In the genomic region with DNA sequence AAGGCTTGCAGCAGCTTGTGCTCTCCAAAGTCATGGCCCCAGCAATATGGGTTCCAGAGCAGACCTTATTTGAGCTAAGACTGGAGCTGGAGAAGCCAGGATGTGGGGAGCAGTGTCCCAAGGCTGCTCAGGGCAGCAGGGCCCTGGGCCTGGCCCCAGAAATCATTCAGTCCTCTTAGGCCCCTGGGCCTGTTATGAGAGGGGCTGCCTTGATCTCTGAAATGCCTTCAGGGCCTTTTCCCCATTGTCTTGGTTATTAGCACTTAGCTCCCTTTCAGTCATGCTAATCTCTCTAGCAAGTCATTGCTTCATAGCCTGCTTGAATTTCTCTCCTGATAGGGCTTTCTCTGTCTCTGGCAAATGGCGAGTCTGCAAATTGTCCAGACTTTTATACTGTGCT, we compare ENCODE assay signal across 38 cellular contexts. TPM values are rescaled to one million over a fixed set of nuclear protein-coding genes. Genes with fewer than 3 reads are reported as not detected.
"Had no signal": no experiment of that assay in that cellular context is flagged by ENCODE, and none has a peak within 500 bp of the region (broad histone marks: within the 10 kb centered on the region; RNA-seq: fewer than 3 reads in every experiment).

No MANE protein-coding gene starts in this region.

- H3K36me3 ChIP-seq: adrenal gland, ascending aorta, breast epithelium, cardiac muscle cell, colonic mucosa, WERI-Rb-1 had no signal

- H3K4me3 Mint-ChIP-seq: activated B cell treated with CpG ODN at 0.5 μM for 24 hours; activated CD4-positive, alpha-beta memory T cell treated with anti-CD3 and anti-CD28 coated beads for 36 hours; activated CD4-positive, alpha-beta T cell treated with anti-CD3 and anti-CD28 coated beads, Interleukin-2, amount 10 ng/mL, durations not matched to agents 24 days and 14 days; activated CD8-positive, alpha-beta memory T cell treated with anti-CD3 and anti-CD28 coated beads, Interleukin-2, amount 10 ng/mL, durations not matched to agents 7 days and 5 days; activated CD8-positive, alpha-beta T cell treated with anti-CD3 and anti-CD28 coated beads, Interleukin-2, amount 10 ng/mL, durations not matched to agents 7 days and 5 days; activated naive CD4-positive, alpha-beta T cell treated with anti-CD3 and anti-CD28 coated beads for 36 hours; activated naive CD4-positive, alpha-beta T cell treated with anti-CD3 and anti-CD28 coated beads, Interleukin-2, amount 50 U/mL, for 24 hours; activated naive CD8-positive, alpha-beta T cell treated with anti-CD3 and anti-CD28 coated beads for 36 hours; activated naive CD8-positive, alpha-beta T cell treated with anti-CD3 and anti-CD28 coated beads, Interleukin-2, amount 50 U/mL, for 24 hours; activated T-helper 1 cell treated with anti-CD3 and anti-CD28 coated beads, Interleukin-12 subunit alpha, Interleukin-12 subunit beta, Interleukin-2, Interleukin-4 antibody, amounts not matched to agents 30 ng/mL and 10 ng/mL and 1 ng/mL, durations not matched to agents 14 hours and 24 hours and 36 hours; brain; T-helper 17 cell; T-helper 2 cell treated with Interferon-gamma antibody and Interleukin-4, amounts not matched to agents 5 μg/mL and 100 μg/mL, for 36 hours had no signal

- H3K27ac Mint-ChIP-seq: activated B cell treated with CpG ODN at 0.5 μM for 24 hours; activated CD4-positive, alpha-beta memory T cell treated with anti-CD3 and anti-CD28 coated beads for 36 hours; activated CD4-positive, alpha-beta T cell treated with anti-CD3 and anti-CD28 coated beads, Interleukin-2, amount 10 ng/mL, durations not matched to agents 24 days and 14 days; activated CD8-positive, alpha-beta memory T cell treated with anti-CD3 and anti-CD28 coated beads, Interleukin-2, amount 10 ng/mL, durations not matched to agents 7 days and 5 days; activated CD8-positive, alpha-beta T cell treated with anti-CD3 and anti-CD28 coated beads, Interleukin-2, amount 10 ng/mL, durations not matched to agents 7 days and 5 days; activated naive CD4-positive, alpha-beta T cell treated with anti-CD3 and anti-CD28 coated beads for 36 hours; activated naive CD4-positive, alpha-beta T cell treated with anti-CD3 and anti-CD28 coated beads, Interleukin-2, amount 50 U/mL, for 24 hours; activated naive CD8-positive, alpha-beta T cell treated with anti-CD3 and anti-CD28 coated beads for 36 hours; activated naive CD8-positive, alpha-beta T cell treated with anti-CD3 and anti-CD28 coated beads, Interleukin-2, amount 50 U/mL, for 24 hours; activated T-helper 1 cell treated with anti-CD3 and anti-CD28 coated beads, Interleukin-12 subunit alpha, Interleukin-12 subunit beta, Interleukin-2, Interleukin-4 antibody, amounts not matched to agents 30 ng/mL and 10 ng/mL and 1 ng/mL, durations not matched to agents 14 hours and 24 hours and 36 hours; activated T-helper 2 cell treated with anti-CD3 and anti-CD28 coated beads, Interferon-gamma antibody, Interleukin-2, Interleukin-4, amounts not matched to agents 10 μg/mL and 5 μg/mL and 100 μg/mL, durations not matched to agents 14 hours and 24 hours and 36 hours; brain; T-helper 17 cell; T-helper 2 cell treated with Interferon-gamma antibody and Interleukin-4, amounts not matched to agents 5 μg/mL and 100 μg/mL, for 36 hours had no signal

- H3K4me1 ChIP-seq: ascending aorta, breast epithelium, colonic mucosa had no signal

- FAIRE-seq: endometrium, endothelial cell of umbilical vein, frontal cortex had no signal

- H3K27ac ChIP-seq: adrenal gland, ascending aorta, breast epithelium, cardiac muscle cell, colonic mucosa, WERI-Rb-1 had no signal

- ATAC-seq: activated CD4-positive, CD25-positive, alpha-beta regulatory T cell treated with anti-CD3 and anti-CD28 coated beads, Interleukin-2, amount 50 U/mL, for 24 hours; activated CD8-positive, alpha-beta memory T cell treated with anti-CD3 and anti-CD28 coated beads, Interleukin-2, amount 10 ng/mL, durations not matched to agents 7 days and 5 days; activated CD8-positive, alpha-beta T cell treated with anti-CD3 and anti-CD28 coated beads, Interleukin-2, amount 10 ng/mL, durations not matched to agents 7 days and 5 days; activated naive CD8-positive, alpha-beta T cell treated with anti-CD3 and anti-CD28 coated beads, Interleukin-2, amount 50 U/mL, for 24 hours; esophagus mucosa; T-helper 17 cell had no signal

- H3K4me3 ChIP-seq: adrenal gland, ascending aorta, breast epithelium, cardiac muscle cell, colonic mucosa had no signal

- H3K9me3 ChIP-seq: colonic mucosa had no signal

- H3K27me3 ChIP-seq: adrenal gland, ascending aorta, breast epithelium, cardiac muscle cell, colonic mucosa had no signal

- DNase-seq: activated B cell treated with CpG ODN at 0.5 μM for 24 hours; activated CD4-positive, alpha-beta memory T cell treated with anti-CD3 and anti-CD28 coated beads for 36 hours; activated CD4-positive, alpha-beta T cell treated with anti-CD3 and anti-CD28 coated beads, Interleukin-2, amount 10 ng/mL, durations not matched to agents 24 days and 14 days; activated CD8-positive, alpha-beta memory T cell treated with anti-CD3 and anti-CD28 coated beads, Interleukin-2, amount 10 ng/mL, durations not matched to agents 7 days and 5 days; activated CD8-positive, alpha-beta memory T cell treated with anti-CD3 and anti-CD28 coated beads, Interleukin-2, amount 50 U/mL, for 4 hours; activated CD8-positive, alpha-beta T cell treated with anti-CD3 and anti-CD28 coated beads, Interleukin-2, amount 10 ng/mL, durations not matched to agents 7 days and 5 days; activated effector memory CD4-positive, alpha-beta T cell treated with anti-CD3 and anti-CD28 coated beads, Interleukin-2, amount 50 U/mL, for 16 hours; activated naive CD4-positive, alpha-beta T cell treated with anti-CD3 and anti-CD28 coated beads for 36 hours; activated naive CD8-positive, alpha-beta T cell treated with anti-CD3 and anti-CD28 coated beads for 36 hours; activated naive CD8-positive, alpha-beta T cell treated with anti-CD3 and anti-CD28 coated beads, Interleukin-2, amount 50 U/mL, for 24 hours; activated T-cell treated with anti-CD3 and anti-CD28 coated beads, Interleukin-2, amount 50 U/mL, for 1 hour; activated T-cell treated with anti-CD3 and anti-CD28 coated beads, Interleukin-2, amount 50 U/mL, for 48 hours; adrenal gland; amygdala; central memory CD4-positive, alpha-beta T cell; cerebellar nuclear complex; colonic mucosa; effector CD8-positive, alpha-beta T cell; foreskin fibroblast; head of caudate nucleus; T-helper 17 cell; T1000; WERI-Rb-1 had no signal

- H3K27me3 Mint-ChIP-seq: activated B cell treated with CpG ODN at 0.5 μM for 24 hours; activated CD4-positive, alpha-beta memory T cell treated with anti-CD3 and anti-CD28 coated beads for 36 hours; activated CD4-positive, alpha-beta T cell treated with anti-CD3 and anti-CD28 coated beads, Interleukin-2, amount 10 ng/mL, durations not matched to agents 24 days and 14 days; activated CD8-positive, alpha-beta memory T cell treated with anti-CD3 and anti-CD28 coated beads, Interleukin-2, amount 10 ng/mL, durations not matched to agents 7 days and 5 days; activated naive CD4-positive, alpha-beta T cell treated with anti-CD3 and anti-CD28 coated beads, Interleukin-2, amount 50 U/mL, for 24 hours; activated naive CD8-positive, alpha-beta T cell treated with anti-CD3 and anti-CD28 coated beads for 36 hours; activated naive CD8-positive, alpha-beta T cell treated with anti-CD3 and anti-CD28 coated beads, Interleukin-2, amount 50 U/mL, for 24 hours; T-helper 17 cell had no signal

- H3K4me1 Mint-ChIP-seq: activated B cell treated with CpG ODN at 0.5 μM for 24 hours; activated CD4-positive, alpha-beta T cell treated with anti-CD3 and anti-CD28 coated beads, Interleukin-2, amount 10 ng/mL, durations not matched to agents 24 days and 14 days; activated CD8-positive, alpha-beta memory T cell treated with anti-CD3 and anti-CD28 coated beads, Interleukin-2, amount 10 ng/mL, durations not matched to agents 7 days and 5 days; activated naive CD4-positive, alpha-beta T cell treated with anti-CD3 and anti-CD28 coated beads, Interleukin-2, amount 50 U/mL, for 24 hours; activated naive CD8-positive, alpha-beta T cell treated with anti-CD3 and anti-CD28 coated beads for 36 hours; activated naive CD8-positive, alpha-beta T cell treated with anti-CD3 and anti-CD28 coated beads, Interleukin-2, amount 50 U/mL, for 24 hours; brain; T-helper 17 cell had no signal

RNA-seq across cellular contexts. Expression of a gene that starts 9.1 kb away (rescaled TPM):
- total RNA-seq: ascending aorta, cardiac muscle cell, epithelial cell of proximal tubule had no signal

RNA-seq across cellular contexts. Expression of a gene that starts 57.2 kb away (rescaled TPM):
- total RNA-seq: activated B cell treated with CpG ODN at 0.5 μM for 24 hours; activated CD8-positive, alpha-beta T cell treated with anti-CD3 and anti-CD28 coated beads, Interleukin-2, amount 10 ng/mL, durations not matched to agents 7 days and 5 days; activated naive CD8-positive, alpha-beta T cell treated with anti-CD3 and anti-CD28 coated beads for 36 hours; cardiac muscle cell; dermis microvascular lymphatic vessel endothelial cell; frontal cortex; T-helper 17 cell had no signal
